ENCODE assay signal across 9 cellular contexts in genomic region chr1:57424231-57425027, GRCh38. TPM values are rescaled to one million over a fixed set of nuclear protein-coding genes. Genes with fewer than 3 reads are reported as not detected.
DNase-seq lines count a peak whose midpoint lies in the region; ATAC-seq, FAIRE-seq and TF ChIP-seq lines count a peak whose summit lies in the region.
"Had no signal": no experiment of that assay in that cellular context is flagged by ENCODE, and none has a peak within 500 bp of the region (broad histone marks: within the 10 kb centered on the region; RNA-seq: fewer than 3 reads in every experiment).

No MANE protein-coding gene starts in this region.

- no peak overlapping the region for H4K91ac ChIP-seq in IMR-90 (ENCODE audit: insufficient read depth, low read depth, low read length)

- H4K20me1 ChIP-seq in IMR-90 (ENCODE audit: insufficient read depth, low read length) (no peaks in the 10 kb centered on the region), astrocyte (ENCODE audit: insufficient read depth, low read length) (no peaks in the 10 kb centered on the region)

- peaks cover 3% of the 10 kb centered on the region; the same call in 1 of the 2 replicates for H3K27me3 ChIP-seq in BJ (ENCODE audit: control insufficient read depth, insufficient read depth, low read length)
- H3K27me3 ChIP-seq in IMR-90 (ENCODE audit: control insufficient read depth, insufficient read depth, low read length) = peaks cover 2% of the 10 kb centered on the region; the same call in 1 of the 2 replicates
- peaks cover 47% of the 10 kb centered on the region for H3K27me3 ChIP-seq in astrocyte (ENCODE audit: insufficient read depth, low read length)
- peaks cover 6 to 84% (median 53%) of the 10 kb centered on the region in 7 donors for H3K27me3 ChIP-seq in spleen (replicated peaks in 1 of 7)

- peak overlapping the region; percentile 61; the same call in 1 of the 2 replicates for H2BK20ac ChIP-seq in IMR-90 (ENCODE audit: low read depth, low read length)

- TF ChIP-seq CTCF in BJ (IDR thresholded peaks at IDR 0.05; ENCODE audit: insufficient read depth, low read depth, low read length) (peak; percentile 93), IMR-90 (conservative IDR thresholded peaks at IDR 0.05; ENCODE audit: low read depth, low read length) (peak; percentile 74), astrocyte (IDR thresholded peaks at IDR 0.05; ENCODE audit: insufficient read depth, low read depth, low read length) (peak; percentile 42), spleen (IDR thresholded peaks at IDR 0.05 in 8 of 11, conservative IDR thresholded peaks at IDR 0.05 in 3 of 11) (peak in 1 of 11 experiments; percentile 17)

- in situ Hi-C loops in IMR-90 (cut with MboI; ENCODE audit: low sequenced_read_pairs) = no loop called here

- intact Hi-C loops in IMR-90 (cut with micrococcal nuclease) (loop anchor here (1.0 to 10.0 kb wide), 6 partner anchors 208 to 1120 kb away; partner anchors contain the start of gene OMA1), spleen (cut with DNase I; ENCODE audit: low total_unique reads) (no loop called here)
- intact Hi-C loops in activated naive CD4-positive, alpha-beta T cell treated with anti-CD3 and anti-CD28 coated beads for 36 hours (cut with micrococcal nuclease) = no loop called here

- H4K5ac ChIP-seq in IMR-90 (ENCODE audit: low read depth, low read length) = no peak overlapping the region

- H3K36me3 ChIP-seq in BJ (ENCODE audit: control insufficient read depth, insufficient read depth, low read length) (no peaks in the 10 kb centered on the region), IMR-90 (ENCODE audit: control insufficient read depth, insufficient read depth, low read length) (no peaks in the 10 kb centered on the region), astrocyte (ENCODE audit: insufficient read depth, low read length) (no peaks in the 10 kb centered on the region), spleen (no peaks in the 10 kb centered on the region)
- H3K36me3 ChIP-seq: HAP-1 had no signal

- H3K23ac ChIP-seq in IMR-90 (ENCODE audit: low read depth, low read length) = no peak overlapping the region; the same call in 1 of the 2 replicates

- no peak overlapping the region for H3K18ac ChIP-seq in IMR-90 (ENCODE audit: low read depth, low read length)

- H3K4me3 ChIP-seq in BJ (ENCODE audit: low read depth, low read length) (peak overlapping the region; percentile 62), IMR-90 (ENCODE audit: insufficient read depth, low read depth, low read length) (peak overlapping the region; percentile 54), astrocyte (ENCODE audit: insufficient read depth, low read depth, low read length) (peak overlapping the region; percentile 43), spleen (peak overlapping the region in 5 of 8 donors; percentile 15 to 54 (median 20))
- H3K4me3 ChIP-seq: HAP-1 had no signal

- H3K79me1 ChIP-seq in IMR-90 (ENCODE audit: low read depth in 1 of 2, low read length in 2 of 2) = no peaks in the 10 kb centered on the region

- no peak for FAIRE-seq in astrocyte (lab: Jason Lieb, UNC)

- TF ChIP-seq RAD21 in IMR-90 (IDR thresholded peaks at IDR 0.05; ENCODE audit: low read length) = peak; percentile 72

- no peak overlapping the region for H2BK15ac ChIP-seq in IMR-90 (ENCODE audit: low read depth, low read length)

- peak overlapping the region; percentile 81 for H3K4me3 Mint-ChIP-seq in astrocyte (ENCODE audit: unreplicated experiment)
- H3K4me3 Mint-ChIP-seq in activated naive CD4-positive, alpha-beta T cell treated with anti-CD3 and anti-CD28 coated beads for 36 hours = no peak overlapping the region

- peak overlapping the region; percentile 63 for H3K27ac Mint-ChIP-seq in astrocyte (ENCODE audit: unreplicated experiment)
- no peak overlapping the region for H3K27ac Mint-ChIP-seq in activated naive CD4-positive, alpha-beta T cell treated with anti-CD3 and anti-CD28 coated beads for 36 hours

- H3K9ac ChIP-seq in IMR-90 (ENCODE audit: low read depth, low read length) (peak overlapping the region; percentile 47; the same call in 1 of the 2 replicates), astrocyte (ENCODE audit: low read length) (no peak overlapping the region)

- no peaks in the 10 kb centered on the region for H3K4me1 ChIP-seq in IMR-90 (ENCODE audit: control insufficient read depth, insufficient read depth, low read length)
- H3K4me1 ChIP-seq in astrocyte (ENCODE audit: insufficient read depth, low read length) = peaks cover 5% of the 10 kb centered on the region
- peaks cover 7 to 29% (median 18%) of the 10 kb centered on the region in 6 donors for H3K4me1 ChIP-seq in spleen
- H3K4me1 ChIP-seq: HAP-1 had no signal

- TF ChIP-seq POLR2A in IMR-90 (IDR thresholded peaks at IDR 0.05; ENCODE audit: low read depth, low read length) (no peak), spleen (IDR thresholded peaks at IDR 0.05) (no peak)

- CTCF ChIA-PET in BJ (lab: Yijun Ruan, JAX) (interaction anchor here (0.6 to 2.1 kb wide), 17 partner anchors 8 to 625 kb away, joined by 3 to 7 read pairs (median 4); no protein-coding TSS in a partner anchor), IMR-90 (lab: Yijun Ruan, JAX) (interaction anchor here (0.5 to 1.5 kb wide), 5 partner anchors 9 to 1071 kb away, joined by 3 read pairs; no protein-coding TSS in a partner anchor)
- CTCF ChIA-PET in activated naive CD4-positive, alpha-beta T cell treated with anti-CD3 and anti-CD28 coated beads for 36 hours (lab: Charles Lee) = no interaction called here

- no peak overlapping the region; the same call in 1 of the 2 replicates for H3K56ac ChIP-seq in IMR-90 (ENCODE audit: extremely low read depth, insufficient read depth, low read length)

- H3K4me2 ChIP-seq in IMR-90 (ENCODE audit: low read depth, low read length) (peak overlapping the region; percentile 83), astrocyte (ENCODE audit: low read length) (peak overlapping the region; percentile 83)

- H3K27ac ChIP-seq in IMR-90 (ENCODE audit: insufficient read depth, low read length) (no peak overlapping the region), astrocyte (ENCODE audit: low read depth, low read length) (no peak overlapping the region), spleen (no peak overlapping the region)

- H3K79me2 ChIP-seq in astrocyte (ENCODE audit: insufficient read depth, low read length) = no peaks in the 10 kb centered on the region

- H3K27me3 Mint-ChIP-seq in astrocyte (ENCODE audit: low read depth, unreplicated experiment) = peaks cover 33% of the 10 kb centered on the region
- H3K27me3 Mint-ChIP-seq in activated naive CD4-positive, alpha-beta T cell treated with anti-CD3 and anti-CD28 coated beads for 36 hours (ENCODE audit: low read depth) = peaks cover 60% of the 10 kb centered on the region

- H3K4me1 Mint-ChIP-seq in astrocyte (ENCODE audit: low read depth, unreplicated experiment) = peaks cover 5% of the 10 kb centered on the region
- H3K4me1 Mint-ChIP-seq in activated naive CD4-positive, alpha-beta T cell treated with anti-CD3 and anti-CD28 coated beads for 36 hours (ENCODE audit: low read depth) = peaks cover 10% of the 10 kb centered on the region

- no peak for DNase-seq in BJ (ENCODE audit: low read depth)
- DNase-seq in IMR-90 = peak; percentile 41
- DNase-seq in astrocyte (ENCODE audit: low read depth) = peak; percentile 20
- peak; percentile 64 for DNase-seq in iPS-NIHi11 (ENCODE audit: low spot score)
- no peak for DNase-seq in spleen
- no peak for DNase-seq in NOMO-1 treated with DMSO at 0.1 percent for 48 hours (lab: John Stamatoyannopoulos, UW; ENCODE audit: unreplicated experiment)
- DNase-seq in activated naive CD4-positive, alpha-beta T cell treated with anti-CD3 and anti-CD28 coated beads for 36 hours = no peak

- H2BK120ac ChIP-seq in IMR-90 (ENCODE audit: low read depth, low read length) = peak overlapping the region; percentile 88; the same call in 1 of the 2 replicates

- H3K9me1 ChIP-seq in IMR-90 (ENCODE audit: insufficient read depth, low read length) = no peaks in the 10 kb centered on the region

- WGBS in IMR-90 (ENCODE audit: extremely low coverage in 2 of 2, insufficient read length in 1 of 2), 2 experiments = 4% methylated on average over 9 of the region's 63 CpGs; no CpG with 5 or more reads in 1 of the 2 experiments
- WGBS in spleen, 5 donors = 3 to 4% (median 3%) methylated on average over 37 to 63 of the region's 63 CpGs

- H2AFZ ChIP-seq in IMR-90 (replicated peaks; ENCODE audit: low read length, poor library complexity) (peak overlapping the region; percentile 96), astrocyte (ENCODE audit: low read depth, low read length) (peak overlapping the region; percentile 79)

- no peaks in the 10 kb centered on the region for H3K9me3 Mint-ChIP-seq in astrocyte (ENCODE audit: unreplicated experiment)
- H3K9me3 Mint-ChIP-seq in activated naive CD4-positive, alpha-beta T cell treated with anti-CD3 and anti-CD28 coated beads for 36 hours = no peaks in the 10 kb centered on the region

- H4K8ac ChIP-seq in IMR-90 (ENCODE audit: low read depth in 2 of 2, low read length in 2 of 2) = peak overlapping the region in 1 of 2 experiments; percentile 66; a peak in 1 of 4 replicates

- no peak overlapping the region for H2BK5ac ChIP-seq in IMR-90 (ENCODE audit: low read depth, low read length, poor library complexity, severe bottlenecking)

- H3K14ac ChIP-seq in IMR-90 (replicated peaks; ENCODE audit: low read depth, low read length) = no peak overlapping the region

- H3K36me3 Mint-ChIP-seq in astrocyte (ENCODE audit: low read depth, unreplicated experiment) = no peaks in the 10 kb centered on the region
- peaks cover 2% of the 10 kb centered on the region for H3K36me3 Mint-ChIP-seq in activated naive CD4-positive, alpha-beta T cell treated with anti-CD3 and anti-CD28 coated beads for 36 hours (ENCODE audit: low read depth)

- H2AK5ac ChIP-seq in IMR-90 (ENCODE audit: low read depth, low read length) = no peak overlapping the region

- dilution Hi-C loops in IMR-90 (cut with HindIII; ENCODE audit: low sequenced_read_pairs, unreplicated experiment) = no loop called here

- H3K9me3 ChIP-seq in IMR-90 (ENCODE audit: control insufficient read depth, insufficient read depth, low read length) (no peaks in the 10 kb centered on the region), astrocyte (ENCODE audit: insufficient read depth, low read depth, low read length) (no peaks in the 10 kb centered on the region), spleen (no peaks in the 10 kb centered on the region)
- H3K9me3 ChIP-seq: HAP-1 had no signal

- POLR2A ChIA-PET in BJ (lab: Charles Lee) = interaction anchor here (0.6 kb wide), 2 partner anchors 46 to 584 kb away, joined by 3 to 12 read pairs; no protein-coding TSS in a partner anchor
- POLR2A ChIA-PET in IMR-90 (lab: Charles Lee; ENCODE audit: unreplicated experiment) = no interaction called here

- H3K4ac ChIP-seq in IMR-90 (ENCODE audit: low read depth, low read length) = peak overlapping the region; percentile 45

- no TSS peak for BruUV-seq in IMR-90 (replicated peaks; lab: Mats Ljungman, UMichigan)

- ATAC-seq in IMR-90 (ENCODE audit: low read depth) (peak; percentile 57), HG02981 (IDR thresholded peaks at IDR 0.05; ENCODE audit: unreplicated experiment) (no peak)

- peak overlapping the region; percentile 48 for H2AK9ac ChIP-seq in IMR-90 (replicated peaks; ENCODE audit: low read depth, low read length, poor library complexity)

RNA-seq across cellular contexts. Expression of gene DAB1, which starts 0.6 kb away (rescaled TPM):
- polyA plus RNA-seq in BJ (2011; rRNA removed) (0.83 and 0.91 TPM in 2 replicates), IMR-90 (2012; rRNA removed) (0.41 and 0.53 TPM in 2 replicates), spleen (under 1 TPM; 0.03 to 0.26 (median 0.07) TPM)
- polyA minus RNA-seq in BJ (2011; rRNA and poly(A)+ RNA removed) = 0.51 and 0.85 TPM in 2 replicates
- total RNA-seq in IMR-90 (2012; rRNA removed) (0.18 and 0.56 TPM in 2 replicates), astrocyte (0.91 and 1.6 TPM in 2 replicates), spleen (under 1 TPM in 6 of 7 donors, not detected in 1; 0.09 to 0.70 (median 0.36) TPM)
- 0.14 and 0.57 TPM in 2 replicates for polyA plus RNA-seq in IMR-90 (2012; cell fraction: cytosol; rRNA removed)
- polyA plus RNA-seq in IMR-90 (2012; cell fraction: nucleus; rRNA removed; ENCODE audit: low replicate concordance) = 0.67 and 0.73 TPM in 2 replicates
- total RNA-seq in activated naive CD4-positive, alpha-beta T cell treated with anti-CD3 and anti-CD28 coated beads for 36 hours = not detected

Comparison
In these comparisons a context has a peak if more than half of its experiments do, and no peak if none do; other contexts are left out.
1. DNase-seq: peak in IMR-90 (single experiment), astrocyte (single experiment) and iPS-NIHi11 (single experiment); none in BJ (single experiment), spleen (single experiment), NOMO-1 treated with DMSO at 0.1 percent for 48 hours (single experiment) and activated naive CD4-positive, alpha-beta T cell treated with anti-CD3 and anti-CD28 coated beads for 36 hours (single experiment).
2. Peak in every context shown above with its lines, with median percentiles within 50 percentile points of each other: H3K4me3 ChIP-seq.